In the genomic region with DNA sequence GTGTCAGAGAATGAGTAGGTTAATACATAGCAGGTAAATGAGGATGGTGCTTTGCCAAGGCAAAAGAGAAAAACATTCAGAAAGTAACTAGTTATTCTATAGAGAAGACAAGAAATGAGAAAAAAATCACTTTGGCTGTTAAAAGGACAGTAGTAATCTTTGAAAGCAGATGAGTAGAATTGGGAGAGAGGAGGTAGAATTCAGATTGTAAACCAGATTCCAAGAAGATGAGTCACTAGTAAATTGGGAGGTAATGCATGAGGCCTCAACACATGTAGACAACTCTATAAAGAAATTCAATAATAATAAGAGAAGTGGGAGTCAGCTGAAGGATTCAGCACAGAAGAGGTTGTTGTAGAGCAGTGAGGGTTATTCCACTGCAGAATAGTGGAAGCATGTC, we compare ENCODE assay signal across 22 cellular contexts.
DNase-seq lines count a peak whose midpoint lies in the region; ATAC-seq, FAIRE-seq and TF ChIP-seq lines count a peak whose summit lies in the region.
"Had no signal": no experiment of that assay in that cellular context is flagged by ENCODE, and none has a peak within 500 bp of the region (broad histone marks: within the 10 kb centered on the region; RNA-seq: fewer than 3 reads in every experiment).

No MANE protein-coding gene starts in this region.

- no peak for TF ChIP-seq CTCF in RWPE2 (IDR thresholded peaks at IDR 0.05; ENCODE audit: poor library complexity, severe bottlenecking)
- TF ChIP-seq CTCF in foreskin keratinocyte (conservative IDR thresholded peaks at IDR 0.05), result no peak

- H3K27ac ChIP-seq in RWPE2 (ENCODE audit: poor library complexity, severe bottlenecking), result peak overlapping the region; percentile 65
- no peak overlapping the region for H3K27ac ChIP-seq in foreskin keratinocyte

- H3K4me1 ChIP-seq in RWPE2 (ENCODE audit: insufficient read depth, poor library complexity, severe bottlenecking) (peaks cover 35% of the 10 kb centered on the region), foreskin keratinocyte (peaks cover 31% of the 10 kb centered on the region)

- H3K27me3 ChIP-seq in RWPE2 (ENCODE audit: insufficient read depth, poor library complexity, severe bottlenecking), result no peaks in the 10 kb centered on the region
- H3K27me3 ChIP-seq in foreskin keratinocyte, result no peaks in the 10 kb centered on the region

- peak; percentile 4 to 23 for ATAC-seq in activated T-cell treated with anti-CD3 and anti-CD28 coated beads, Interleukin-2, amount 50 U/mL, for 72 hours (replicated peaks in 1 of 2)
- ATAC-seq in RWPE2 (ENCODE audit: low read depth) (peak; percentile 49; the same call in 2 of the 3 replicates), foreskin keratinocyte (peak; percentile 60), HG03135 (IDR thresholded peaks at IDR 0.05; ENCODE audit: unreplicated experiment) (no peak), GM19328 (IDR thresholded peaks at IDR 0.05; ENCODE audit: unreplicated experiment) (no peak)
- ATAC-seq: CD8-positive, alpha-beta T cell; left ventricle myocardium superior; Panc1; WTC11 had no signal

- no peaks in the 10 kb centered on the region for H3K27me3 Mint-ChIP-seq in activated T-cell treated with anti-CD3 and anti-CD28 coated beads, Interleukin-2, amount 50 U/mL, for 72 hours (ENCODE audit: low read depth)
- H3K27me3 Mint-ChIP-seq: progenitor cell of endocrine pancreas; stimulated activated naive CD8-positive, alpha-beta T cell treated with anti-CD3 and anti-CD28 coated beads, Interleukin-15, Interleukin-2, amounts not matched to agents 100 ng/mL and 50 ng/mL, for 24 hours had no signal

- no peaks in the 10 kb centered on the region for H3K9me3 Mint-ChIP-seq in activated T-cell treated with anti-CD3 and anti-CD28 coated beads, Interleukin-2, amount 50 U/mL, for 72 hours
- H3K9me3 Mint-ChIP-seq: CD8-positive, alpha-beta T cell; stimulated activated naive CD8-positive, alpha-beta T cell treated with anti-CD3 and anti-CD28 coated beads, Interleukin-15, Interleukin-2, amounts not matched to agents 100 ng/mL and 50 ng/mL, for 24 hours; WTC11 had no signal

- no peak overlapping the region for H3K4me3 ChIP-seq in RWPE2 (ENCODE audit: severe bottlenecking)

- no peaks in the 10 kb centered on the region for H3K9me3 ChIP-seq in RWPE2 (ENCODE audit: severe bottlenecking)

- peaks cover 7 to 10% of the 10 kb centered on the region in 2 donors for H3K36me3 Mint-ChIP-seq in activated T-cell treated with anti-CD3 and anti-CD28 coated beads, Interleukin-2, amount 50 U/mL, for 72 hours (ENCODE audit: insufficient read depth in 2 of 2)
- H3K36me3 Mint-ChIP-seq: WTC11 had no signal

- H3K36me3 ChIP-seq in RWPE2 (ENCODE audit: low read depth), result peaks cover 9% of the 10 kb centered on the region

- no peak overlapping the region for H3K27ac Mint-ChIP-seq in activated T-cell treated with anti-CD3 and anti-CD28 coated beads, Interleukin-2, amount 50 U/mL, for 72 hours
- H3K27ac Mint-ChIP-seq: progenitor cell of endocrine pancreas; stimulated activated naive CD8-positive, alpha-beta T cell treated with anti-CD3 and anti-CD28 coated beads, Interleukin-15, Interleukin-2, amounts not matched to agents 100 ng/mL and 50 ng/mL, for 24 hours; WTC11 had no signal

- H3K4me1 Mint-ChIP-seq in activated T-cell treated with anti-CD3 and anti-CD28 coated beads, Interleukin-2, amount 50 U/mL, for 72 hours (ENCODE audit: low read depth), result peaks cover 37% of the 10 kb centered on the region

- DNase-seq in activated T-cell treated with anti-CD3 and anti-CD28 coated beads, Interleukin-2, amount 50 U/mL, for 72 hours, result no peak
- DNase-seq in activated T-cell treated with anti-CD3 and anti-CD28 coated beads, Interleukin-2, amount 50 U/mL, for 48 hours, result no peak
- DNase-seq in RWPE2 (ENCODE audit: low spot score) (no peak), foreskin keratinocyte (peak in 1 of 2 donors; percentile 58), urothelium cell line (ENCODE audit: low spot score) (peak; percentile 18), NAMALWA (ENCODE audit: low spot score) (no peak)
- DNase-seq: ACHN; activated effector memory CD4-positive, alpha-beta T cell treated with Interleukin-2 at 50 U/mL for 16 hours; amniotic stem cell; CD8-positive, alpha-beta T cell; foreskin melanocyte; H7; left ventricle myocardium superior; NCI-H2081 treated with DMSO at 0.1 percent for 48 hours; stimulated activated CD4-positive, alpha-beta T cell treated with anti-CD3 and anti-CD28 coated beads, Interleukin-15, amount 100 ng/mL, for 24 hours had no signal

- no peak for FAIRE-seq in urothelium cell line (lab: Jason Lieb, UNC)
- FAIRE-seq: GM12891 had no signal

- no peak overlapping the region for H3K4me3 Mint-ChIP-seq in activated T-cell treated with anti-CD3 and anti-CD28 coated beads, Interleukin-2, amount 50 U/mL, for 72 hours
- H3K4me3 Mint-ChIP-seq: CD8-positive, alpha-beta T cell; stimulated activated naive CD8-positive, alpha-beta T cell treated with anti-CD3 and anti-CD28 coated beads, Interleukin-15, Interleukin-2, amounts not matched to agents 100 ng/mL and 50 ng/mL, for 24 hours; WTC11 had no signal

Comparison
In these comparisons a context has a peak if more than half of its experiments do, and no peak if none do; other contexts are left out.
1. ATAC-seq: peak in activated T-cell treated with anti-CD3 and anti-CD28 coated beads, Interleukin-2, amount 50 U/mL, for 72 hours (2 of 2), RWPE2 (single experiment) and foreskin keratinocyte (single experiment); none in HG03135 (single experiment) and GM19328 (single experiment).